8 cellular contexts compared by ENCODE assay signal in genomic region chr4:70902577-70903281, GRCh38. TPM values are rescaled to one million over a fixed set of nuclear protein-coding genes. Genes with fewer than 3 reads are reported as not detected.
DNase-seq lines count a peak whose midpoint lies in the region; ATAC-seq and TF ChIP-seq lines count a peak whose summit lies in the region.

No MANE protein-coding gene starts in this region.

- H3K27ac ChIP-seq in RWPE1 = peak overlapping the region; percentile 85
- peak overlapping the region; percentile 82 for H3K27ac ChIP-seq in caudate nucleus (ENCODE audit: low read depth, low read length)

- intact Hi-C loops in CD14-positive monocyte (cut with micrococcal nuclease) = loop anchor here in 1 of 2 donors (10.0 kb wide), 1 partner anchor 92 kb away; the partner anchor contains the start of gene DCK

- POLR2A ChIA-PET in RWPE1 (lab: Yijun Ruan, JAX; ENCODE audit: low non-redundant PET) = interaction anchor here (0.5 to 0.8 kb wide), 2 partner anchors 49 to 64 kb away, joined by 3 read pairs; no protein-coding TSS in a partner anchor

- peak overlapping the region; percentile 100 for H3K4me3 Mint-ChIP-seq in CD14-positive monocyte
- H3K4me3 Mint-ChIP-seq in stimulated activated memory B cell treated with anti-CD40 and anti-IgM and Interleukin-4, amounts not matched to agents 10 μg/mL and 1 μg/mL and 100 μg/mL, for 72 hours = peak overlapping the region; percentile 99

- H3K27ac Mint-ChIP-seq in CD14-positive monocyte = peak overlapping the region; percentile 78 to 93 (median 90)
- peak overlapping the region; percentile 87 for H3K27ac Mint-ChIP-seq in stimulated activated memory B cell treated with anti-CD40 and anti-IgM and Interleukin-4, amounts not matched to agents 10 μg/mL and 1 μg/mL and 100 μg/mL, for 72 hours

- H3K9me3 Mint-ChIP-seq in CD14-positive monocyte = peaks cover 0 to 3% (median 0%) of the 10 kb centered on the region in 7 donors
- H3K9me3 Mint-ChIP-seq in stimulated activated memory B cell treated with anti-CD40 and anti-IgM and Interleukin-4, amounts not matched to agents 10 μg/mL and 1 μg/mL and 100 μg/mL, for 72 hours = no peaks in the 10 kb centered on the region

- no peaks in the 10 kb centered on the region for H3K27me3 Mint-ChIP-seq in CD14-positive monocyte (ENCODE audit: low read depth in 3 of 3)
- no peaks in the 10 kb centered on the region for H3K27me3 Mint-ChIP-seq in stimulated activated memory B cell treated with anti-CD40 and anti-IgM and Interleukin-4, amounts not matched to agents 10 μg/mL and 1 μg/mL and 100 μg/mL, for 72 hours

- peaks cover 19% of the 10 kb centered on the region in 2 donors for H3K36me3 Mint-ChIP-seq in CD14-positive monocyte
- H3K36me3 Mint-ChIP-seq in stimulated activated memory B cell treated with anti-CD40 and anti-IgM and Interleukin-4, amounts not matched to agents 10 μg/mL and 1 μg/mL and 100 μg/mL, for 72 hours = peaks cover 20% of the 10 kb centered on the region

- TF ChIP-seq CTCF in CD14-positive monocyte (IDR thresholded peaks at IDR 0.05) (peak; percentile 15), RWPE1 (conservative IDR thresholded peaks at IDR 0.05; ENCODE audit: low read depth) (no peak)

- ATAC-seq in GM18873 (IDR thresholded peaks at IDR 0.05; ENCODE audit: low FRiP score, unreplicated experiment) (peak; percentile 34), HG03095 (IDR thresholded peaks at IDR 0.05; ENCODE audit: unreplicated experiment) (peak; percentile 36)
- ATAC-seq in stimulated activated memory B cell treated with anti-CD40 and anti-IgM and Interleukin-4, amounts not matched to agents 10 μg/mL and 1 μg/mL and 100 μg/mL, for 72 hours = peak; percentile 77

- DNase-seq in CD14-positive monocyte (ENCODE audit: low spot score) (no peak), RWPE1 (ENCODE audit: low spot score) (peak; percentile 53), caudate nucleus (lab: John Stamatoyannopoulos, UW) (peak in 31 of 61 donors; percentile 12 to 77 (median 47)), kidney tubule cell (ENCODE audit: low spot score) (peak; percentile 40), cortex of kidney (lab: John Stamatoyannopoulos, UW) (no peak)

- peaks cover 39% of the 10 kb centered on the region for H3K4me1 Mint-ChIP-seq in CD14-positive monocyte
- H3K4me1 Mint-ChIP-seq in stimulated activated memory B cell treated with anti-CD40 and anti-IgM and Interleukin-4, amounts not matched to agents 10 μg/mL and 1 μg/mL and 100 μg/mL, for 72 hours = peaks cover 26% of the 10 kb centered on the region

- CTCF ChIA-PET in RWPE1 (lab: Yijun Ruan, JAX) = interaction anchor here (0.6 to 1.5 kb wide), 4 partner anchors 28 to 718 kb away, joined by 3 to 6 read pairs (median 4); no protein-coding TSS in a partner anchor

RNA-seq across cellular contexts. Expression of gene MOB1B, which starts 0.6 kb away (rescaled TPM):
- 1 to 10 TPM; 3.9 to 7.0 TPM for polyA plus RNA-seq in CD14-positive monocyte

Comparison
In these comparisons a context has a peak if more than half of its experiments do, and no peak if none do; other contexts are left out.
1. DNase-seq: peak in RWPE1 (single experiment), caudate nucleus (31 of 61) and kidney tubule cell (single experiment); none in CD14-positive monocyte (single experiment) and cortex of kidney (single experiment).
2. Peak in every context shown above with its lines, with median percentiles within 50 percentile points of each other: ATAC-seq.